Comparison of ENCODE assay signal across 1 cellular context in the genomic region with DNA sequence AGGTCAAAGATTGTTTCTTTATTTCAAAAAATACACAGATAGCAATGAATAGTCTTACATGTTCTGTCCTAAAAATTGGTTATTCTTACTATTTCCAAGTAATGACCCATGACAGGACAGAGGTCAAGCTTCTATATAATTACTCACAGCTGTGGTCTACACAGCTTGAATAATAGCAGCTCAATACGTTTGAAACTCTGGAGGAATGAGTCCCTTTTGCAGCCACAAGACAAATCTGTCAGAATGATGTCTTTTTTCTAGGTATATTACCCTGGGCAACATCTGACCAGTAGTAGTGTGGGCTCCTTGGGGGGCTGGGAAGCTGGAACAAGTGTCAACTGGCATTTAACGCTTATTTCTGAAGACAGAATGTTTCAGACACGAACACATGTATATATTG.
TF ChIP-seq lines count a peak whose summit lies in the region.

No MANE protein-coding gene starts in this region.

TF ChIP-seq in GM12878, 131 proteins besides CTCF, POLR2A, EP300 and RAD21 (continued from another document):
- TF ChIP-seq PRDM15 (CRISPR knock-in tag; IDR thresholded peaks at IDR 0.05) (no peak), CBX5 (IDR thresholded peaks at IDR 0.05; ENCODE audit: low read depth) (no peak), ZNF687 (IDR thresholded peaks at IDR 0.05) (peak; percentile 40; the same call in 1 of the 2 replicates), DPF2 (IDR thresholded peaks at IDR 0.05) (0 out of 2 replicates have a peak, but pooled peaks have one; percentile 54), MYC (IDR thresholded peaks at IDR 0.05; ENCODE audit: insufficient read depth, insufficient read length, insufficient replicate concordance, low read length, severe bottlenecking) (no peak), BCL11A (IDR thresholded peaks at IDR 0.05; ENCODE audit: low read depth, low read length) (no peak), FOXK2 (IDR thresholded peaks at IDR 0.05) (no peak), NRF1 (conservative IDR thresholded peaks at IDR 0.05; ENCODE audit: low read depth, low read length) (no peak), JUNB (IDR thresholded peaks at IDR 0.05) (no peak), FOXM1 (IDR thresholded peaks at IDR 0.05; ENCODE audit: low read depth, low read length) (no peak), E2F8 (IDR thresholded peaks at IDR 0.05; ENCODE audit: low read depth, partially characterized antibody) (no peak), TARDBP (IDR thresholded peaks at IDR 0.05; ENCODE audit: borderline replicate concordance) (no peak), NR2F1 (conservative IDR thresholded peaks at IDR 0.05) (peak; percentile 97), BMI1 (IDR thresholded peaks at IDR 0.05; ENCODE audit: borderline replicate concordance) (peak; percentile 45; the same call in 1 of the 2 replicates), WRNIP1 (IDR thresholded peaks at IDR 0.05; ENCODE audit: borderline replicate concordance, low read depth, low read length) (no peak), HDGF (IDR thresholded peaks at IDR 0.05) (no peak), SKIL (IDR thresholded peaks at IDR 0.05; ENCODE audit: low read depth, poor library complexity, severe bottlenecking) (no peak), YY1 (IDR thresholded peaks at IDR 0.05; ENCODE audit: low read depth, low read length) (no peak), POLR2AphosphoS5 (IDR thresholded peaks at IDR 0.05; ENCODE audit: low read length) (no peak), KLF5 (IDR thresholded peaks at IDR 0.05; ENCODE audit: partially characterized antibody) (no peak), RUNX3 (IDR thresholded peaks at IDR 0.05; ENCODE audit: low read length) (no peak), TBL1XR1 (IDR thresholded peaks at IDR 0.05; ENCODE audit: low read depth, low read length) (no peak), ZNF24 (IDR thresholded peaks at IDR 0.05) (no peak)
- TF ChIP-seq, protein P1, sequence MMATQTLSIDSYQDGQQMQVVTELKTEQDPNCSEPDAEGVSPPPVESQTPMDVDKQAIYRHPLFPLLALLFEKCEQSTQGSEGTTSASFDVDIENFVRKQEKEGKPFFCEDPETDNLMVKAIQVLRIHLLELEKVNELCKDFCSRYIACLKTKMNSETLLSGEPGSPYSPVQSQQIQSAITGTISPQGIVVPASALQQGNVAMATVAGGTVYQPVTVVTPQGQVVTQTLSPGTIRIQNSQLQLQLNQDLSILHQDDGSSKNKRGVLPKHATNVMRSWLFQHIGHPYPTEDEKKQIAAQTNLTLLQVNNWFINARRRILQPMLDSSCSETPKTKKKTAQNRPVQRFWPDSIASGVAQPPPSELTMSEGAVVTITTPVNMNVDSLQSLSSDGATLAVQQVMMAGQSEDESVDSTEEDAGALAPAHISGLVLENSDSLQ (IDR thresholded peaks at IDR 0.05), result no peak
TF ChIP-seq in GM12878: peak in this region for 12.
